ENCODE assay signal across 9 cellular contexts in the genomic region with DNA sequence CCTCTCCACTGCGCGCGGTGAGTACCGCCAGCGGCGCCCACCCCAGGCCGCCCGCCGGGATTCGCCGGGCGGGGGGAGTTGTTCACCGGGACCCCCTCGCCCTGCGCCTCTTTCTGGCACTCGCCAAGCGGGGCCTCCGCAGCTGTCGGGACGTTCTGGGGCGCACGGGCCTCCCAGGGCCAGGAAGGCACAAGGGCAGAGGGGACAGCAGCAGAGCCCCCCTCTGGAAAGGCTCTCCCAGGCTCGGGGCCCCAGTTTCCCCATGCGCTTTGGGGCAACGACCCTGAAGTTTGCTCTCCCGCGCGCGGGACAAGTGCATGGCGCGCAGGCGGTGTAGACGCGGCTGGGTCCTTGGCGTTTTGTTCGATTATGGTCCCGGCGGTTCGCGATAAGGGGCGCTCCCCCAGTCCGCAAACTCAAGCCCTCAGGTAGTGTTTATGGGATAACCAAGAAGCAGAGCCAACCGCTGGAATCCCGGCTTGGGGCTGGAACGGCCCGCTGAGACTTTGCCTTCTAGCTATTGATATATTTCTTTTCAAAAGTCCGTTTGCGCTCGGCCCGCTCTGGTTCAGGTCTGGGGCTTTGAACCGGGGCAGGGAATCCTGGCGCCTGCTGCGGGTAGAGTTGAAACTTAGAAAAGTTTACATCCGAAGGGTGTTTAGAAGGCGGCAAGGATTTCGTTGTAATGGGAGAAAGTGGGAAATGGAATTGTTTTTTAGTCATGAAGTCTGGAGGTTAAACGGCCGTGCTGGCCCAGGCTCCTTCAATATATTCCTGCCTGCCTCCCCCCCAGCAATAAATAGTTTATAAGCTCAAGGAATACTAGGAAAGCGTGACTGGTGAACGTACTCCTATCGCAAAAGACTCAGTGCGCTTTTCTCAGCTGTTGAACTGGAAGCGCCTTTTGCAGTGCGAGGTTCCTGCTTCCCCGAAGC. TPM values are rescaled to one million over a fixed set of nuclear protein-coding genes. Genes with fewer than 3 reads are reported as not detected.
A peak's percentile ranks its signal among the peaks of the same experiment; 100 is the strongest.
DNase-seq lines count a peak whose midpoint lies in the region; ATAC-seq, FAIRE-seq and TF ChIP-seq lines count a peak whose summit lies in the region.
"Had no signal": no experiment of that assay in that cellular context is flagged by ENCODE, and none has a peak within 500 bp of the region (broad histone marks: within the 10 kb centered on the region; RNA-seq: fewer than 3 reads in every experiment).

No MANE protein-coding gene starts in this region.

- peaks cover 69% of the 10 kb centered on the region for H3K79me2 ChIP-seq in KMS-11 (ENCODE audit: insufficient read depth, low read depth)

- H3K4me3 ChIP-seq in KMS-11 (IDR thresholded peaks at IDR 0.05; ENCODE audit: insufficient read depth, low read depth, low read length): no peak overlapping the region
- H3K4me3 ChIP-seq in astrocyte of the cerebellum (ENCODE audit: low read depth, low read length): peak overlapping the region; percentile 29
- peak overlapping the region; percentile 61 for H3K4me3 ChIP-seq in suprapubic skin

- H3K27ac ChIP-seq in KMS-11 (peak overlapping the region; percentile 91), suprapubic skin (peak overlapping the region; percentile 80)

- H3K4me1 ChIP-seq in KMS-11 (ENCODE audit: low read depth, poor library complexity, severe bottlenecking) (peaks cover 22% of the 10 kb centered on the region), suprapubic skin (peaks cover 24% of the 10 kb centered on the region)

- peak overlapping the region; percentile 96 for H3K4me2 ChIP-seq in KMS-11

- H3K36me3 ChIP-seq in KMS-11 (ENCODE audit: insufficient read depth) (no peaks in the 10 kb centered on the region), suprapubic skin (no peaks in the 10 kb centered on the region)

- TF ChIP-seq EP300 in suprapubic skin (IDR thresholded peaks at IDR 0.05): no peak

- in situ Hi-C loops in astrocyte of the cerebellum (cut with HindIII; ENCODE audit: low sequenced_read_pairs): no loop called here

- TF ChIP-seq CTCF in KMS-11 (conservative IDR thresholded peaks at IDR 0.05; ENCODE audit: low read depth, low read length) (no peak), astrocyte of the cerebellum (IDR thresholded peaks at IDR 0.05; ENCODE audit: low read depth, low read length, missing control alignments) (no peak), suprapubic skin (IDR thresholded peaks at IDR 0.05) (no peak)

- DNase-seq in astrocyte of the cerebellum (ENCODE audit: low read depth) (no peak), iris pigment epithelial cell (ENCODE audit: low read depth) (peak; percentile 38), suprapubic skin (ENCODE audit: low spot score in 2 of 2) (no peak), NCI-H446 treated with DMSO at 0.1 percent for 48 hours (lab: John Stamatoyannopoulos, UW) (no peak), GM19239 (ENCODE audit: insufficient read length, low spot score) (no peak), globus pallidus (ENCODE audit: low spot score) (no peak)
- DNase-seq: activated CD4-positive, alpha-beta T cell treated with anti-CD3 and anti-CD28 coated beads, Interleukin-2, amount 10 ng/mL, durations not matched to agents 7 days and 5 days had no signal

- no peak for TF ChIP-seq POLR2A in suprapubic skin (IDR thresholded peaks at IDR 0.05)

- H3K9me3 ChIP-seq in suprapubic skin: no peaks in the 10 kb centered on the region

- H3K27me3 ChIP-seq in KMS-11 (ENCODE audit: insufficient read depth, low read depth) (no peaks in the 10 kb centered on the region), suprapubic skin (peaks cover 53% of the 10 kb centered on the region)

- WGBS in suprapubic skin: 1% methylated on average over 34 of the region's 65 CpGs

- H4K20me1 ChIP-seq in KMS-11 (ENCODE audit: insufficient read depth): no peaks in the 10 kb centered on the region

- ATAC-seq in GM18909 (IDR thresholded peaks at IDR 0.05; ENCODE audit: poor library complexity, unreplicated experiment): no peak

- H3K9ac ChIP-seq in KMS-11: peak overlapping the region; percentile 96

- FAIRE-seq in GM19239 (lab: Jason Lieb, UNC): no peak

- no peak overlapping the region for H2AFZ ChIP-seq in KMS-11 (ENCODE audit: low read depth)

RNA-seq across cellular contexts. Expression of gene EYA2, which starts 0.6 kb away (rescaled TPM):
- total RNA-seq in suprapubic skin: 1 to 10 TPM; 2.3 to 4.0 (median 3.3) TPM
- total RNA-seq: activated CD4-positive, alpha-beta T cell treated with anti-CD3 and anti-CD28 coated beads, Interleukin-2, amount 10 ng/mL, durations not matched to agents 7 days and 5 days had no signal
